ENCODE assay signal across 9 cellular contexts in genomic region chrX:38817004-38817703, GRCh38. TPM values are rescaled to one million over a fixed set of nuclear protein-coding genes. Genes with fewer than 3 reads are reported as not detected.
DNase-seq lines count a peak whose midpoint lies in the region; ATAC-seq and TF ChIP-seq lines count a peak whose summit lies in the region.
"Had no signal": no experiment of that assay in that cellular context is flagged by ENCODE, and none has a peak within 500 bp of the region (broad histone marks: within the 10 kb centered on the region; RNA-seq: fewer than 3 reads in every experiment).

No MANE protein-coding gene starts in this region.

- no peak for TF ChIP-seq POLR2A in suprapubic skin (IDR thresholded peaks at IDR 0.05)

- no peaks in the 10 kb centered on the region for H3K36me3 ChIP-seq in suprapubic skin

- DNase-seq in natural killer cell (no peak), left lobe of liver (ENCODE audit: low spot score) (no peak), suprapubic skin (ENCODE audit: low spot score in 2 of 2) (no peak), occipital lobe (lab: John Stamatoyannopoulos, UW) (no peak), NAMALWA (ENCODE audit: low spot score) (no peak), GM10248 (ENCODE audit: extremely low spot score) (no peak)
- DNase-seq in natural killer cell treated with Interleukin-12 subunit alpha and Interleukin-12 subunit beta and Interleukin-15 and Interleukin-18, amount 100 ng/mL, for 72 hours (ENCODE audit: low spot score) = no peak
- DNase-seq in activated T-helper 1 cell treated with anti-CD3 and anti-CD28 coated beads, Interleukin-12 subunit alpha, Interleukin-12 subunit beta, Interleukin-2, Interleukin-4 antibody, amounts not matched to agents 30 ng/mL and 10 ng/mL and 1 ng/mL, durations not matched to agents 14 hours and 24 hours and 36 hours (ENCODE audit: low spot score) = no peak
- DNase-seq: NCI-H1048 had no signal

- POLR2A ChIA-PET in GM10248 (lab: Yijun Ruan, JAX) = no interaction called here

- H3K4me3 ChIP-seq in suprapubic skin = no peak overlapping the region

- no peak for TF ChIP-seq EP300 in suprapubic skin (IDR thresholded peaks at IDR 0.05)

- H3K27me3 ChIP-seq in suprapubic skin = no peaks in the 10 kb centered on the region

- no peaks in the 10 kb centered on the region for H3K36me3 Mint-ChIP-seq in natural killer cell
- H3K36me3 Mint-ChIP-seq in natural killer cell treated with Interleukin-12 subunit alpha and Interleukin-12 subunit beta and Interleukin-15 and Interleukin-18, amount 100 ng/mL, for 72 hours = no peaks in the 10 kb centered on the region
- H3K36me3 Mint-ChIP-seq in activated T-helper 1 cell treated with anti-CD3 and anti-CD28 coated beads, Interleukin-12 subunit alpha, Interleukin-12 subunit beta, Interleukin-2, Interleukin-4 antibody, amounts not matched to agents 30 ng/mL and 10 ng/mL and 1 ng/mL, durations not matched to agents 14 hours and 24 hours and 36 hours (ENCODE audit: low read depth) = peaks cover under 1% of the 10 kb centered on the region

- H3K27ac ChIP-seq in suprapubic skin = no peak overlapping the region

- peak overlapping the region; percentile 62 for H3K4me3 Mint-ChIP-seq in natural killer cell
- no peak overlapping the region for H3K4me3 Mint-ChIP-seq in natural killer cell treated with Interleukin-12 subunit alpha and Interleukin-12 subunit beta and Interleukin-15 and Interleukin-18, amount 100 ng/mL, for 72 hours
- H3K4me3 Mint-ChIP-seq in activated T-helper 1 cell treated with anti-CD3 and anti-CD28 coated beads, Interleukin-12 subunit alpha, Interleukin-12 subunit beta, Interleukin-2, Interleukin-4 antibody, amounts not matched to agents 30 ng/mL and 10 ng/mL and 1 ng/mL, durations not matched to agents 14 hours and 24 hours and 36 hours = peak overlapping the region; percentile 9

- peak overlapping the region in 1 of 2 donors; percentile 65 for H3K27ac Mint-ChIP-seq in natural killer cell
- no peak overlapping the region for H3K27ac Mint-ChIP-seq in natural killer cell treated with Interleukin-12 subunit alpha and Interleukin-12 subunit beta and Interleukin-15 and Interleukin-18, amount 100 ng/mL, for 72 hours
- H3K27ac Mint-ChIP-seq in activated T-helper 1 cell treated with anti-CD3 and anti-CD28 coated beads, Interleukin-12 subunit alpha, Interleukin-12 subunit beta, Interleukin-2, Interleukin-4 antibody, amounts not matched to agents 30 ng/mL and 10 ng/mL and 1 ng/mL, durations not matched to agents 14 hours and 24 hours and 36 hours = peak overlapping the region; percentile 85

- H3K27me3 Mint-ChIP-seq in natural killer cell (ENCODE audit: low read depth in 2 of 2) = peaks cover 0 to 7% of the 10 kb centered on the region in 2 donors
- peaks cover 0 to 6% of the 10 kb centered on the region in 2 donors for H3K27me3 Mint-ChIP-seq in natural killer cell treated with Interleukin-12 subunit alpha and Interleukin-12 subunit beta and Interleukin-15 and Interleukin-18, amount 100 ng/mL, for 72 hours
- peaks cover 3% of the 10 kb centered on the region for H3K27me3 Mint-ChIP-seq in activated T-helper 1 cell treated with anti-CD3 and anti-CD28 coated beads, Interleukin-12 subunit alpha, Interleukin-12 subunit beta, Interleukin-2, Interleukin-4 antibody, amounts not matched to agents 30 ng/mL and 10 ng/mL and 1 ng/mL, durations not matched to agents 14 hours and 24 hours and 36 hours (ENCODE audit: insufficient read depth)

- H3K4me1 Mint-ChIP-seq in natural killer cell = peaks cover 5 to 6% of the 10 kb centered on the region in 2 donors
- H3K4me1 Mint-ChIP-seq in natural killer cell treated with Interleukin-12 subunit alpha and Interleukin-12 subunit beta and Interleukin-15 and Interleukin-18, amount 100 ng/mL, for 72 hours (ENCODE audit: low read depth in 2 of 2) = peaks cover under 1 to 3% of the 10 kb centered on the region in 2 donors
- peaks cover under 1% of the 10 kb centered on the region for H3K4me1 Mint-ChIP-seq in activated T-helper 1 cell treated with anti-CD3 and anti-CD28 coated beads, Interleukin-12 subunit alpha, Interleukin-12 subunit beta, Interleukin-2, Interleukin-4 antibody, amounts not matched to agents 30 ng/mL and 10 ng/mL and 1 ng/mL, durations not matched to agents 14 hours and 24 hours and 36 hours (ENCODE audit: low read depth)

- no peaks in the 10 kb centered on the region for H3K9me3 Mint-ChIP-seq in natural killer cell
- H3K9me3 Mint-ChIP-seq in natural killer cell treated with Interleukin-12 subunit alpha and Interleukin-12 subunit beta and Interleukin-15 and Interleukin-18, amount 100 ng/mL, for 72 hours = no peaks in the 10 kb centered on the region
- H3K9me3 Mint-ChIP-seq in activated T-helper 1 cell treated with anti-CD3 and anti-CD28 coated beads, Interleukin-12 subunit alpha, Interleukin-12 subunit beta, Interleukin-2, Interleukin-4 antibody, amounts not matched to agents 30 ng/mL and 10 ng/mL and 1 ng/mL, durations not matched to agents 14 hours and 24 hours and 36 hours = no peaks in the 10 kb centered on the region

- H3K9me3 ChIP-seq in suprapubic skin = no peaks in the 10 kb centered on the region

- TF ChIP-seq CTCF in natural killer cell (IDR thresholded peaks at IDR 0.05) (no peak), suprapubic skin (IDR thresholded peaks at IDR 0.05) (no peak), GM10248 (IDR thresholded peaks at IDR 0.05; ENCODE audit: control extremely low read depth, extremely low read depth, low read depth, missing control alignments) (no peak)

- 34% methylated on average over 2 of the region's 2 CpGs for WGBS in suprapubic skin

- ATAC-seq in natural killer cell (no peak), left lobe of liver (peak; percentile 58)
- ATAC-seq in natural killer cell treated with Interleukin-12 subunit alpha and Interleukin-12 subunit beta and Interleukin-15 and Interleukin-18, amount 100 ng/mL, for 72 hours = no peak

- peaks cover 10% of the 10 kb centered on the region for H3K4me1 ChIP-seq in suprapubic skin

- CTCF ChIA-PET in GM10248 (lab: Yijun Ruan, JAX) = no interaction called here

- intact Hi-C loops in natural killer cell (cut with micrococcal nuclease) = no loop called here
- intact Hi-C loops in activated T-helper 1 cell treated with anti-CD3 and anti-CD28 coated beads, Interleukin-12 subunit alpha, Interleukin-12 subunit beta, Interleukin-2, Interleukin-4 antibody, amounts not matched to agents 30 ng/mL and 10 ng/mL and 1 ng/mL, durations not matched to agents 14 hours and 24 hours and 36 hours (cut with micrococcal nuclease) = no loop called here

RNA-seq across cellular contexts. Expression of gene MID1IP1, which starts 15.9 kb away (rescaled TPM):
- total RNA-seq in natural killer cell (10 to 100 TPM in 2 of 3 donors, 1 to 10 TPM in 1; 7.2 to 19.1 (median 14.4) TPM), left lobe of liver (23.4 TPM), suprapubic skin (10 to 100 TPM; 25.9 to 57.1 (median 35.7) TPM), occipital lobe (21.2 TPM)
- 10 to 100 TPM; 24.5 to 34.7 TPM for total RNA-seq in natural killer cell treated with Interleukin-12 subunit alpha and Interleukin-12 subunit beta and Interleukin-15 and Interleukin-18, amount 100 ng/mL, for 72 hours
- 106 and 108 TPM in 2 replicates for total RNA-seq in activated T-helper 1 cell treated with anti-CD3 and anti-CD28 coated beads, Interleukin-12 subunit alpha, Interleukin-12 subunit beta, Interleukin-2, Interleukin-4 antibody, amounts not matched to agents 30 ng/mL and 10 ng/mL and 1 ng/mL, durations not matched to agents 14 hours and 24 hours and 36 hours
